31 cellular contexts compared by ENCODE assay signal in the genomic region with DNA sequence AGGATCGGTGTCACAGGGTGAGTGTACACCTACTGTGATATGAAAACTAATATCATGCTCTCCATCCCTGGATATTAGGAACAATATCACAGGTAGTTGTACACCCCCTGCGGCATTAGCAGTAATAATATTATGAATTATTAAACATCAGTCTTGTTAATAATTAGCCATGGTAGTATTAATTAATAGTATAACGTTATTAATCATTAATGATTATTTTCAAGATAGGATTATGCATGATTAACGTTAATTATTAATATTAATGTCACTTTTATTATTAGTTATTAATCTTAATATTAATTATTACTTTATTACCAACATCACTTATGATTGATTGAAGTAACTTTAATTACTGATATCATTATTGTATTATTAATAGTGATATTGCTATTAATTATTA.
"Had no signal": no experiment of that assay in that cellular context is flagged by ENCODE, and none has a peak within 500 bp of the region (broad histone marks: within the 10 kb centered on the region; RNA-seq: fewer than 3 reads in every experiment).

No MANE protein-coding gene starts in this region.

- ATAC-seq: activated naive CD4-positive, alpha-beta T cell treated with anti-CD3 and anti-CD28 coated beads, Interleukin-2, amount 50 U/mL, for 72 hours; activated T-cell treated with anti-CD3 and anti-CD28 coated beads, Interleukin-2, amount 50 U/mL, for 72 hours; esophagus mucosa; gastrocnemius medialis; heart left ventricle; T-helper 17 cell; WTC11 had no signal

- H3K9me3 ChIP-seq: ascending aorta, breast epithelium, gastrocnemius medialis, heart left ventricle had no signal

- H3K27me3 ChIP-seq: ascending aorta, breast epithelium had no signal

- DNase-seq: activated CD4-positive, alpha-beta memory T cell treated with anti-CD3 and anti-CD28 coated beads, Interleukin-2, amount 10 ng/mL, durations not matched to agents 7 days and 5 days; activated CD4-positive, alpha-beta T cell treated with anti-CD3 and anti-CD28 coated beads for 1 hour; activated CD4-positive, alpha-beta T cell treated with anti-CD3 and anti-CD28 coated beads for 4 hours; activated CD4-positive, alpha-beta T cell treated with anti-CD3 and anti-CD28 coated beads, Interleukin-2, amount 10 ng/mL, durations not matched to agents 7 days and 5 days; activated CD4-positive, alpha-beta T cell treated with anti-CD3 and anti-CD28 coated beads, Interleukin-2, amount 50 U/mL, for 4 hours; activated CD8-positive, alpha-beta memory T cell treated with anti-CD3 and anti-CD28 coated beads, Interleukin-2, amount 50 U/mL, for 48 hours; activated gamma-delta T cell; activated naive CD4-positive, alpha-beta T cell; activated naive CD4-positive, alpha-beta T cell treated with anti-CD3 and anti-CD28 coated beads, Interleukin-2, amount 10 ng/mL, durations not matched to agents 7 days and 5 days; activated naive CD8-positive, alpha-beta T cell treated with anti-CD3 and anti-CD28 coated beads, Interleukin-2, amount 10 ng/mL, durations not matched to agents 7 days and 5 days; activated T-cell treated with anti-CD3 and anti-CD28 coated beads for 4 hours; activated T-cell treated with anti-CD3 and anti-CD28 coated beads, Interleukin-2, amount 50 U/mL, for 24 hours; activated T-cell treated with anti-CD3 and anti-CD28 coated beads, Interleukin-2, amount 50 U/mL, for 72 hours; central memory CD4-positive, alpha-beta T cell; cerebellar nuclear complex; dorsolateral prefrontal cortex; foreskin fibroblast; gastrocnemius medialis; glutamatergic neuron; heart left ventricle; T-helper 1 cell; T-helper 17 cell; T1000 had no signal

- H3K36me3 ChIP-seq: ascending aorta, breast epithelium, cardiac muscle cell, gastrocnemius medialis, heart left ventricle had no signal

- H3K4me3 ChIP-seq: ascending aorta, breast epithelium, cardiac muscle cell, coronary artery, dorsolateral prefrontal cortex, gastrocnemius medialis, heart left ventricle had no signal

- H3K27ac ChIP-seq: ascending aorta, breast epithelium, cardiac muscle cell, coronary artery, dorsolateral prefrontal cortex, gastrocnemius medialis, heart left ventricle, VCaP had no signal

- H3K4me1 ChIP-seq: ascending aorta, breast epithelium, gastrocnemius medialis, heart left ventricle had no signal
